In genomic region chr4:26284536-26284935, GRCh38 we compare ENCODE assay signal across 29 cellular contexts.
"Had no signal": no experiment of that assay in that cellular context is flagged by ENCODE, and none has a peak within 500 bp of the region (broad histone marks: within the 10 kb centered on the region; RNA-seq: fewer than 3 reads in every experiment).

No MANE protein-coding gene starts in this region.

- ATAC-seq: activated CD4-positive, alpha-beta T cell treated with anti-CD3 and anti-CD28 coated beads for 36 hours; activated CD8-positive, alpha-beta T cell treated with anti-CD3 and anti-CD28 coated beads, Interleukin-2, amount 10 ng/mL, durations not matched to agents 7 days and 5 days had no signal

- H3K27me3 ChIP-seq: adrenal gland, SJCRH30 had no signal

- H3K4me3 ChIP-seq: adrenal gland, PC-9, SJCRH30, SK-N-MC had no signal

- H3K9me3 ChIP-seq: adrenal gland, SJCRH30 had no signal

- FAIRE-seq: astrocyte, RCC 7860, TTC549 had no signal

- H3K4me2 ChIP-seq: PC-9 had no signal

- H3K4me1 ChIP-seq: adrenal gland had no signal

- DNase-seq: activated CD4-positive, alpha-beta T cell treated with anti-CD3 and anti-CD28 coated beads for 36 hours; activated CD4-positive, alpha-beta T cell treated with anti-CD3 and anti-CD28 coated beads, Interleukin-2, amount 10 ng/mL, durations not matched to agents 7 days and 5 days; activated CD4-positive, alpha-beta T cell treated with anti-CD3 and anti-CD28 coated beads, Interleukin-2, amount 50 U/mL, for 48 hours; activated CD8-positive, alpha-beta T cell treated with anti-CD3 and anti-CD28 coated beads, Interleukin-2, amount 10 ng/mL, durations not matched to agents 7 days and 5 days; activated gamma-delta T cell; activated naive CD4-positive, alpha-beta T cell treated with Interleukin-2 at 50 U/mL for 16 hours; activated T-cell treated with anti-CD3 and anti-CD28 coated beads, Interleukin-2, amount 50 U/mL, for 24 hours; adrenal gland; central memory CD4-positive, alpha-beta T cell; Karpas-422; MM.1S; MV-4-11; NCI-H1092; NCI-H146; NCI-H187; NCI-H2029 treated with DMSO at 0.1 percent for 48 hours; NCI-H2107; NCI-H2171; NCI-H510A; NCI-H526; NCI-H748 treated with DMSO at 0.1 percent for 48 hours; NK-92 treated with Interleukin-12 subunit alpha and Interleukin-12 subunit beta, amount 100 ng/mL, for 24 hours; SHP77; SJCRH30 had no signal

- H3K27ac ChIP-seq: adrenal gland, PC-9, SJCRH30, SK-N-MC had no signal

- H3K36me3 ChIP-seq: adrenal gland, SJCRH30 had no signal

- H2AFZ ChIP-seq: PC-9 had no signal
